7 cellular contexts compared by ENCODE assay signal in the genomic region with DNA sequence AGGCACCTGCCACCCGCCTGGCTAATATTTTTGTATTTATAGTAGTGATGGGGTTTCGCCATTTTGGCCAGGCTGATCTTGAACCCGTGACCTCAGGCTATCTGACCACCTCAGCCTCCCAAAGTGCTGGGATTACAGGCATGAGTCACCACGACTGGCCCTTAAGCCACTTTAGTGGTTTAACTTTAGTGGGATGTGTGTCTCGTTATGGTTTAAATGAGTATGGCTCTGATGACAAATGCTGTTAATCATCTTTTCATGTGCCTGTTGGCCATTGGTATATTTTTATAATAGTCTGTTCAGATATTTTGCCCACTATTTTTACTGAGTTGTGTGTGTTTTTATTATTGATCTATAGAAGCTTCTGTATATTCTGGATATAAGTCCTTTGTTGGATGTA.
"Had no signal": no experiment of that assay in that cellular context is flagged by ENCODE, and none has a peak within 500 bp of the region (broad histone marks: within the 10 kb centered on the region; RNA-seq: fewer than 3 reads in every experiment).

No MANE protein-coding gene starts in this region.

- H3K36me3 Mint-ChIP-seq: IgD-negative memory B cell had no signal

- H3K4me3 ChIP-seq: GM23338 had no signal

- H2AFZ ChIP-seq: GM23338 had no signal

- H3K4me3 Mint-ChIP-seq: GM23338, H9, IgD-negative memory B cell had no signal

- ATAC-seq: GM23338, HepG2 had no signal

- H3K27ac Mint-ChIP-seq: GM23338, H9, IgD-negative memory B cell had no signal

- DNase-seq: H9, HCEC 1CT, KBM-7 had no signal

- H3K27ac ChIP-seq: HL-60 had no signal

- H3K4me2 ChIP-seq: GM23338 had no signal

- H3K4me1 Mint-ChIP-seq: GM23338, H9, IgD-negative memory B cell had no signal
